Comparison of ENCODE assay signal across 1 cellular context in the genomic region with DNA sequence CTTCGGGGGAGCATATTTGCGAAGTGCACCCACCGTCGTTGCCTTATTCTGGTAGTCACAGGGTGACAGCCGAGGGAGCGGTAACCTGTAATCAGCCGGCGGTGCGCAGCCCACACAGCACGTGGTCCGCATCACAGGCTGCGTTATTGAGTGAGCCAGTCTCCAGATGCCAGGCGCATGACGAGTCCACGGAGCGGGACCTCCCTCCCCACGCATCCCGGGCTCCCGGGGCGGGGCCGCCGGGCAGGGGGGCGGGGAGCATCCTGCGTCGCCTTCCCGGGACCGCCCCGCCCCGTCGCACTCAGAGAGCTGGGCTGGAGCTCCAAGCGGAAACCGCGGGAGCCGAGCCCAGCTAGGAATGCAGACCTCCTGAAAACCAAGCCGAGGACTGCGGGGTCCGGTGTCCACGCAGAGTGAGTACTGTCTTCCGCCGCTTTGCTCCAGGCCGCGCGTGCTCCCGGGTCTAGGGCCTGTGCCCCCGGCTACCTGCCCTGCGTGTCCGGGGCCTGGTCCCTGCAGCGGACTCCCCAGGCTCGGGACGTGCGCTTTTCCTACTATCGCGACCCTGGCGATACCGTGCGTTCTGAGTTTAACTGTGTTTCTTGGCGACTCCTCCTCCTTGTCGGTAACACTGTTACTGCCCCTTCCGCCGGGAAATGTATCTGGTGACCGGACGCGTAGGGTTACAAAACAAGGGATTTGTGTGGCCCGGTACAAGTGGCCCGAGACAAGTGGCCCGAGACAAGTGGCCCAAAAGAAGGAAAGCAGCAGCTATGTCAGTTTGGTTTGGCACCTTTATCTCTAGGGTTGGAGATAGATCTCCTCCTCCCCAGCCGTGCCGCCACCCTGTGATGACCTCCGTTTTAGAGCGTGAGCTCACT.
TF ChIP-seq lines count a peak whose summit lies in the region.

No MANE protein-coding gene starts in this region.

TF ChIP-seq in HepG2, 621 proteins besides CTCF, POLR2A, EP300 and RAD21 (continued from another document and continues in another):
- TF ChIP-seq, protein P1, sequence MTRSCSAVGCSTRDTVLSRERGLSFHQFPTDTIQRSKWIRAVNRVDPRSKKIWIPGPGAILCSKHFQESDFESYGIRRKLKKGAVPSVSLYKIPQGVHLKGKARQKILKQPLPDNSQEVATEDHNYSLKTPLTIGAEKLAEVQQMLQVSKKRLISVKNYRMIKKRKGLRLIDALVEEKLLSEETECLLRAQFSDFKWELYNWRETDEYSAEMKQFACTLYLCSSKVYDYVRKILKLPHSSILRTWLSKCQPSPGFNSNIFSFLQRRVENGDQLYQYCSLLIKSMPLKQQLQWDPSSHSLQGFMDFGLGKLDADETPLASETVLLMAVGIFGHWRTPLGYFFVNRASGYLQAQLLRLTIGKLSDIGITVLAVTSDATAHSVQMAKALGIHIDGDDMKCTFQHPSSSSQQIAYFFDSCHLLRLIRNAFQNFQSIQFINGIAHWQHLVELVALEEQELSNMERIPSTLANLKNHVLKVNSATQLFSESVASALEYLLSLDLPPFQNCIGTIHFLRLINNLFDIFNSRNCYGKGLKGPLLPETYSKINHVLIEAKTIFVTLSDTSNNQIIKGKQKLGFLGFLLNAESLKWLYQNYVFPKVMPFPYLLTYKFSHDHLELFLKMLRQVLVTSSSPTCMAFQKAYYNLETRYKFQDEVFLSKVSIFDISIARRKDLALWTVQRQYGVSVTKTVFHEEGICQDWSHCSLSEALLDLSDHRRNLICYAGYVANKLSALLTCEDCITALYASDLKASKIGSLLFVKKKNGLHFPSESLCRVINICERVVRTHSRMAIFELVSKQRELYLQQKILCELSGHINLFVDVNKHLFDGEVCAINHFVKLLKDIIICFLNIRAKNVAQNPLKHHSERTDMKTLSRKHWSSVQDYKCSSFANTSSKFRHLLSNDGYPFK (CRISPR knock-in tag; IDR thresholded peaks at IDR 0.05; ENCODE audit: borderline replicate concordance), result no peak; the same call in 1 of the 2 replicates
- TF ChIP-seq ZNF746 (CRISPR knock-in tag; IDR thresholded peaks at IDR 0.05) (no peak), SP140L (CRISPR knock-in tag; IDR thresholded peaks at IDR 0.05; ENCODE audit: borderline replicate concordance) (no peak), DR1 (CRISPR knock-in tag; IDR thresholded peaks at IDR 0.05) (no peak; the same call in 1 of the 2 replicates), ELF3 (CRISPR knock-in tag; IDR thresholded peaks at IDR 0.05) (peak; percentile 37; the same call in 1 of the 2 replicates), ZIK1 (CRISPR knock-in tag; IDR thresholded peaks at IDR 0.05; ENCODE audit: borderline replicate concordance, low read depth) (no peak), ZNF260 (CRISPR knock-in tag; IDR thresholded peaks at IDR 0.05; ENCODE audit: borderline replicate concordance, low read depth) (no peak), SOX6 (IDR thresholded peaks at IDR 0.05) (no peak), SOX6 (CRISPR knock-in tag; IDR thresholded peaks at IDR 0.05) (peak; percentile 72), REPIN1 (CRISPR knock-in tag; IDR thresholded peaks at IDR 0.05; ENCODE audit: borderline replicate concordance, low read depth) (peak; percentile 43; the same call in 1 of the 2 replicates), MZF1 (CRISPR knock-in tag; IDR thresholded peaks at IDR 0.05; ENCODE audit: borderline replicate concordance) (no peak), ZNF569 (CRISPR knock-in tag; IDR thresholded peaks at IDR 0.05; ENCODE audit: borderline replicate concordance) (no peak), MXI1 (IDR thresholded peaks at IDR 0.05; ENCODE audit: borderline replicate concordance, low read depth, low read length) (peak; percentile 90; the same call in 2 of the 3 replicates), SMC3 (IDR thresholded peaks at IDR 0.05; ENCODE audit: low read length) (no peak), ZSCAN20 (CRISPR knock-in tag; IDR thresholded peaks at IDR 0.05; ENCODE audit: borderline replicate concordance) (no peak), ZNF766 (CRISPR knock-in tag; IDR thresholded peaks at IDR 0.05; ENCODE audit: borderline replicate concordance) (peak; percentile 63; the same call in 1 of the 2 replicates), KLF12 (CRISPR knock-in tag; IDR thresholded peaks at IDR 0.05; ENCODE audit: borderline replicate concordance) (peak; percentile 75), HNF4A (CRISPR knock-in tag; IDR thresholded peaks at IDR 0.05) (no peak), ZNF432 (CRISPR knock-in tag; IDR thresholded peaks at IDR 0.05; ENCODE audit: borderline replicate concordance) (no peak), ZNF839 (CRISPR knock-in tag; IDR thresholded peaks at IDR 0.05; ENCODE audit: borderline replicate concordance) (no peak), MYC (CRISPR knock-in tag; IDR thresholded peaks at IDR 0.05; ENCODE audit: borderline replicate concordance) (peak; percentile 71), ZBTB1 (CRISPR knock-in tag; IDR thresholded peaks at IDR 0.05; ENCODE audit: borderline replicate concordance) (no peak), YY1 (IDR thresholded peaks at IDR 0.05; ENCODE audit: insufficient read depth, insufficient replicate concordance, low read depth, low read length) (peak; percentile 14), MBNL3 (CRISPR knock-in tag; conservative IDR thresholded peaks at IDR 0.05) (no peak)
- TF ChIP-seq, protein P2, sequence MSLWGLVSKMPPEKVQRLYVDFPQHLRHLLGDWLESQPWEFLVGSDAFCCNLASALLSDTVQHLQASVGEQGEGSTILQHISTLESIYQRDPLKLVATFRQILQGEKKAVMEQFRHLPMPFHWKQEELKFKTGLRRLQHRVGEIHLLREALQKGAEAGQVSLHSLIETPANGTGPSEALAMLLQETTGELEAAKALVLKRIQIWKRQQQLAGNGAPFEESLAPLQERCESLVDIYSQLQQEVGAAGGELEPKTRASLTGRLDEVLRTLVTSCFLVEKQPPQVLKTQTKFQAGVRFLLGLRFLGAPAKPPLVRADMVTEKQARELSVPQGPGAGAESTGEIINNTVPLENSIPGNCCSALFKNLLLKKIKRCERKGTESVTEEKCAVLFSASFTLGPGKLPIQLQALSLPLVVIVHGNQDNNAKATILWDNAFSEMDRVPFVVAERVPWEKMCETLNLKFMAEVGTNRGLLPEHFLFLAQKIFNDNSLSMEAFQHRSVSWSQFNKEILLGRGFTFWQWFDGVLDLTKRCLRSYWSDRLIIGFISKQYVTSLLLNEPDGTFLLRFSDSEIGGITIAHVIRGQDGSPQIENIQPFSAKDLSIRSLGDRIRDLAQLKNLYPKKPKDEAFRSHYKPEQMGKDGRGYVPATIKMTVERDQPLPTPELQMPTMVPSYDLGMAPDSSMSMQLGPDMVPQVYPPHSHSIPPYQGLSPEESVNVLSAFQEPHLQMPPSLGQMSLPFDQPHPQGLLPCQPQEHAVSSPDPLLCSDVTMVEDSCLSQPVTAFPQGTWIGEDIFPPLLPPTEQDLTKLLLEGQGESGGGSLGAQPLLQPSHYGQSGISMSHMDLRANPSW (CRISPR knock-in tag; IDR thresholded peaks at IDR 0.05; ENCODE audit: borderline replicate concordance), result no peak; the same call in 1 of the 2 replicates
- TF ChIP-seq, protein P3, sequence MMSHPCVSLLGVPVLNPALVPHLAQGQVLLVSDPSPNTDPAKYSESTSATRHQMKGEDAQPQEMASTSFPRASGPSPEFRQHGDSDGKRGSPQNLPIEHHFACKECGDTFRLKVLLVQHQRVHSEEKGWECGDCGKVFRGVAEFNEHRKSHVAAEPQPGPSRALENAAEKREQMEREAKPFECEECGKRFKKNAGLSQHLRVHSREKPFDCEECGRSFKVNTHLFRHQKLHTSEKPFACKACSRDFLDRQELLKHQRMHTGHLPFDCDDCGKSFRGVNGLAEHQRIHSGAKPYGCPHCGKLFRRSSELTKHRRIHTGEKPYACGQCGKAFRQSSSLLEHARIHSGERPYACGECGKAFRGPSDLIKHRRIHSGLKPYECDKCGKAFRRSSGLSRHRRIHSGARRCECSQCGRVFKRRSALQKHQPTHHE (CRISPR knock-in tag; IDR thresholded peaks at IDR 0.05; ENCODE audit: borderline replicate concordance), result no peak
- TF ChIP-seq, protein P4, sequence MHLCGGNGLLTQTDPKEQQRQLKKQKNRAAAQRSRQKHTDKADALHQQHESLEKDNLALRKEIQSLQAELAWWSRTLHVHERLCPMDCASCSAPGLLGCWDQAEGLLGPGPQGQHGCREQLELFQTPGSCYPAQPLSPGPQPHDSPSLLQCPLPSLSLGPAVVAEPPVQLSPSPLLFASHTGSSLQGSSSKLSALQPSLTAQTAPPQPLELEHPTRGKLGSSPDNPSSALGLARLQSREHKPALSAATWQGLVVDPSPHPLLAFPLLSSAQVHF (CRISPR knock-in tag; IDR thresholded peaks at IDR 0.05), result 0 out of 2 replicates have a peak, but pooled peaks have one; percentile 55
- TF ChIP-seq, protein P5, sequence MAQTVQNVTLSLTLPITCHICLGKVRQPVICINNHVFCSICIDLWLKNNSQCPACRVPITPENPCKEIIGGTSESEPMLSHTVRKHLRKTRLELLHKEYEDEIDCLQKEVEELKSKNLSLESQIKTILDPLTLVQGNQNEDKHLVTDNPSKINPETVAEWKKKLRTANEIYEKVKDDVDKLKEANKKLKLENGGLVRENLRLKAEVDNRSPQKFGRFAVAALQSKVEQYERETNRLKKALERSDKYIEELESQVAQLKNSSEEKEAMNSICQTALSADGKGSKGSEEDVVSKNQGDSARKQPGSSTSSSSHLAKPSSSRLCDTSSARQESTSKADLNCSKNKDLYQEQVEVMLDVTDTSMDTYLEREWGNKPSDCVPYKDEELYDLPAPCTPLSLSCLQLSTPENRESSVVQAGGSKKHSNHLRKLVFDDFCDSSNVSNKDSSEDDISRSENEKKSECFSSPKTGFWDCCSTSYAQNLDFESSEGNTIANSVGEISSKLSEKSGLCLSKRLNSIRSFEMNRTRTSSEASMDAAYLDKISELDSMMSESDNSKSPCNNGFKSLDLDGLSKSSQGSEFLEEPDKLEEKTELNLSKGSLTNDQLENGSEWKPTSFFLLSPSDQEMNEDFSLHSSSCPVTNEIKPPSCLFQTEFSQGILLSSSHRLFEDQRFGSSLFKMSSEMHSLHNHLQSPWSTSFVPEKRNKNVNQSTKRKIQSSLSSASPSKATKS (CRISPR knock-in tag; IDR thresholded peaks at IDR 0.05), result 0 out of 2 replicates have a peak, but pooled peaks have one; percentile 33
- TF ChIP-seq, protein P6, sequence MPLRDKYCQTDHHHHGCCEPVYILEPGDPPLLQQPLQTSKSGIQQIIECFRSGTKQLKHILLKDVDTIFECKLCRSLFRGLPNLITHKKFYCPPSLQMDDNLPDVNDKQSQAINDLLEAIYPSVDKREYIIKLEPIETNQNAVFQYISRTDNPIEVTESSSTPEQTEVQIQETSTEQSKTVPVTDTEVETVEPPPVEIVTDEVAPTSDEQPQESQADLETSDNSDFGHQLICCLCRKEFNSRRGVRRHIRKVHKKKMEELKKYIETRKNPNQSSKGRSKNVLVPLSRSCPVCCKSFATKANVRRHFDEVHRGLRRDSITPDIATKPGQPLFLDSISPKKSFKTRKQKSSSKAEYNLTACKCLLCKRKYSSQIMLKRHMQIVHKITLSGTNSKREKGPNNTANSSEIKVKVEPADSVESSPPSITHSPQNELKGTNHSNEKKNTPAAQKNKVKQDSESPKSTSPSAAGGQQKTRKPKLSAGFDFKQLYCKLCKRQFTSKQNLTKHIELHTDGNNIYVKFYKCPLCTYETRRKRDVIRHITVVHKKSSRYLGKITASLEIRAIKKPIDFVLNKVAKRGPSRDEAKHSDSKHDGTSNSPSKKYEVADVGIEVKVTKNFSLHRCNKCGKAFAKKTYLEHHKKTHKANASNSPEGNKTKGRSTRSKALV (CRISPR knock-in tag; IDR thresholded peaks at IDR 0.05), result no peak
- TF ChIP-seq, protein P7, sequence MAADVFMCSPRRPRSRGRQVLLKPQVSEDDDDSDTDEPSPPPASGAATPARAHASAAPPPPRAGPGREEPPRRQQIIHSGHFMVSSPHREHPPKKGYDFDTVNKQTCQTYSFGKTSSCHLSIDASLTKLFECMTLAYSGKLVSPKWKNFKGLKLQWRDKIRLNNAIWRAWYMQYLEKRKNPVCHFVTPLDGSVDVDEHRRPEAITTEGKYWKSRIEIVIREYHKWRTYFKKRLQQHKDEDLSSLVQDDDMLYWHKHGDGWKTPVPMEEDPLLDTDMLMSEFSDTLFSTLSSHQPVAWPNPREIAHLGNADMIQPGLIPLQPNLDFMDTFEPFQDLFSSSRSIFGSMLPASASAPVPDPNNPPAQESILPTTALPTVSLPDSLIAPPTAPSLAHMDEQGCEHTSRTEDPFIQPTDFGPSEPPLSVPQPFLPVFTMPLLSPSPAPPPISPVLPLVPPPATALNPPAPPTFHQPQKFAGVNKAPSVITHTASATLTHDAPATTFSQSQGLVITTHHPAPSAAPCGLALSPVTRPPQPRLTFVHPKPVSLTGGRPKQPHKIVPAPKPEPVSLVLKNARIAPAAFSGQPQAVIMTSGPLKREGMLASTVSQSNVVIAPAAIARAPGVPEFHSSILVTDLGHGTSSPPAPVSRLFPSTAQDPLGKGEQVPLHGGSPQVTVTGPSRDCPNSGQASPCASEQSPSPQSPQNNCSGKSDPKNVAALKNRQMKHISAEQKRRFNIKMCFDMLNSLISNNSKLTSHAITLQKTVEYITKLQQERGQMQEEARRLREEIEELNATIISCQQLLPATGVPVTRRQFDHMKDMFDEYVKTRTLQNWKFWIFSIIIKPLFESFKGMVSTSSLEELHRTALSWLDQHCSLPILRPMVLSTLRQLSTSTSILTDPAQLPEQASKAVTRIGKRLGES (CRISPR knock-in tag; IDR thresholded peaks at IDR 0.05; ENCODE audit: borderline replicate concordance), result no peak
- TF ChIP-seq, protein P8, sequence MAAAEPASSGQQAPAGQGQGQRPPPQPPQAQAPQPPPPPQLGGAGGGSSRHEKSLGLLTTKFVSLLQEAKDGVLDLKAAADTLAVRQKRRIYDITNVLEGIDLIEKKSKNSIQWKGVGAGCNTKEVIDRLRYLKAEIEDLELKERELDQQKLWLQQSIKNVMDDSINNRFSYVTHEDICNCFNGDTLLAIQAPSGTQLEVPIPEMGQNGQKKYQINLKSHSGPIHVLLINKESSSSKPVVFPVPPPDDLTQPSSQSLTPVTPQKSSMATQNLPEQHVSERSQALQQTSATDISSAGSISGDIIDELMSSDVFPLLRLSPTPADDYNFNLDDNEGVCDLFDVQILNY (CRISPR knock-in tag; conservative IDR thresholded peaks at IDR 0.05), result no peak
- TF ChIP-seq, protein P9, sequence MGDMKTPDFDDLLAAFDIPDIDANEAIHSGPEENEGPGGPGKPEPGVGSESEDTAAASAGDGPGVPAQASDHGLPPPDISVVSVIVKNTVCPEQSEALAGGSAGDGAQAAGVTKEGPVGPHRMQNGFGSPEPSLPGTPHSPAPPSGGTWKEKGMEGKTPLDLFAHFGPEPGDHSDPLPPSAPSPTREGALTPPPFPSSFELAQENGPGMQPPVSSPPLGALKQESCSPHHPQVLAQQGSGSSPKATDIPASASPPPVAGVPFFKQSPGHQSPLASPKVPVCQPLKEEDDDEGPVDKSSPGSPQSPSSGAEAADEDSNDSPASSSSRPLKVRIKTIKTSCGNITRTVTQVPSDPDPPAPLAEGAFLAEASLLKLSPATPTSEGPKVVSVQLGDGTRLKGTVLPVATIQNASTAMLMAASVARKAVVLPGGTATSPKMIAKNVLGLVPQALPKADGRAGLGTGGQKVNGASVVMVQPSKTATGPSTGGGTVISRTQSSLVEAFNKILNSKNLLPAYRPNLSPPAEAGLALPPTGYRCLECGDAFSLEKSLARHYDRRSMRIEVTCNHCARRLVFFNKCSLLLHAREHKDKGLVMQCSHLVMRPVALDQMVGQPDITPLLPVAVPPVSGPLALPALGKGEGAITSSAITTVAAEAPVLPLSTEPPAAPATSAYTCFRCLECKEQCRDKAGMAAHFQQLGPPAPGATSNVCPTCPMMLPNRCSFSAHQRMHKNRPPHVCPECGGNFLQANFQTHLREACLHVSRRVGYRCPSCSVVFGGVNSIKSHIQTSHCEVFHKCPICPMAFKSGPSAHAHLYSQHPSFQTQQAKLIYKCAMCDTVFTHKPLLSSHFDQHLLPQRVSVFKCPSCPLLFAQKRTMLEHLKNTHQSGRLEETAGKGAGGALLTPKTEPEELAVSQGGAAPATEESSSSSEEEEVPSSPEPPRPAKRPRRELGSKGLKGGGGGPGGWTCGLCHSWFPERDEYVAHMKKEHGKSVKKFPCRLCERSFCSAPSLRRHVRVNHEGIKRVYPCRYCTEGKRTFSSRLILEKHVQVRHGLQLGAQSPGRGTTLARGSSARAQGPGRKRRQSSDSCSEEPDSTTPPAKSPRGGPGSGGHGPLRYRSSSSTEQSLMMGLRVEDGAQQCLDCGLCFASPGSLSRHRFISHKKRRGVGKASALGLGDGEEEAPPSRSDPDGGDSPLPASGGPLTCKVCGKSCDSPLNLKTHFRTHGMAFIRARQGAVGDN (CRISPR knock-in tag; IDR thresholded peaks at IDR 0.05), result peak; percentile 92
